Comparison of ENCODE assay signal across 22 cellular contexts in genomic region chr3:60424034-60424433, GRCh38.
"Had no signal": no experiment of that assay in that cellular context is flagged by ENCODE, and none has a peak within 500 bp of the region (broad histone marks: within the 10 kb centered on the region; RNA-seq: fewer than 3 reads in every experiment).

No MANE protein-coding gene starts in this region.

- H3K9me3 ChIP-seq: Peyer's patch, SJCRH30 had no signal

- H3K27ac ChIP-seq: KMS-11, PC-9, Peyer's patch, SJCRH30 had no signal

- H3K27me3 ChIP-seq: Peyer's patch, SJCRH30 had no signal

- H3K9me3 Mint-ChIP-seq: IgD-negative memory B cell had no signal

- H3K4me3 Mint-ChIP-seq: IgD-negative memory B cell had no signal

- H3K36me3 Mint-ChIP-seq: IgD-negative memory B cell had no signal

- H3K27ac Mint-ChIP-seq: IgD-negative memory B cell had no signal

- DNase-seq: Kasumi-1; MM.1S; NCI-H1092 treated with DMSO at 0.1 percent for 48 hours; NCI-H1436; NCI-H187; NCI-H2029; NCI-H2081 treated with DMSO at 0.1 percent for 48 hours; NCI-H2171 treated with DMSO at 0.1 percent for 48 hours; NCI-H446 treated with DMSO at 0.1 percent for 48 hours; NCI-H524; NCI-H526 treated with DMSO at 0.1 percent for 48 hours; NCI-H82; NK-92 treated with Interleukin-12 subunit alpha and Interleukin-12 subunit beta, amount 100 ng/mL, for 24 hours; PC-9; Peyer's patch; SHP77 treated with DMSO at 0.1 percent for 48 hours; SJCRH30 had no signal

- ATAC-seq: K562, Right ventricle myocardium inferior, SK-N-SH treated with all-trans-retinoic acid at 6 μM for 48 hours had no signal

- H3K36me3 ChIP-seq: Peyer's patch, SJCRH30 had no signal

- H3K4me1 Mint-ChIP-seq: IgD-negative memory B cell had no signal

- H3K4me1 ChIP-seq: Peyer's patch, SJCRH30 had no signal

- H3K4me3 ChIP-seq: K562, PC-9, Peyer's patch, SJCRH30 had no signal
